26 cellular contexts compared by ENCODE assay signal in the genomic region with DNA sequence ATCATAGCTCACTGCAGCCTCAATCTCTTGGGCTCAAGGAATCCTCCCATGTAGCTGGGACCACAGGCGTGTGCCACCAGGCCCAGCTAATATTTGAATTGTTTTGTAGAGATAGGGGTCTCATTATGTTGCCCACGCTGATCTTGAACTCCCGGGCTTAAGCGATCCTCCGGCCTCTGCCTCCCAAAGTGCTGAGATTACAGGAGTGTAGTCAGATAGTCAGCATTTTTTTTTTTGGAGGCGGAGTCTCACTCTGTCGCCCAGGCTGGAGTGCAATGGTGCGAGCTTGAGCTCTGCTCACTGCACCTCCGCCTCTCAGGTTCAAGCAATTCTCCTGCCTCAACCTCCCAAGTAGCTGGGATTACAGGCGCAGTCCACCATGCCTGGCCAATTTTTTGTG. TPM values are rescaled to one million over a fixed set of nuclear protein-coding genes. Genes with fewer than 3 reads are reported as not detected.
DNase-seq lines count a peak whose midpoint lies in the region; ATAC-seq, FAIRE-seq and TF ChIP-seq lines count a peak whose summit lies in the region.
"Had no signal": no experiment of that assay in that cellular context is flagged by ENCODE, and none has a peak within 500 bp of the region (broad histone marks: within the 10 kb centered on the region; RNA-seq: fewer than 3 reads in every experiment).

No MANE protein-coding gene starts in this region.

- no peaks in the 10 kb centered on the region for H3K27me3 ChIP-seq in small intestine (ENCODE audit: control insufficient read depth in 2 of 2, insufficient read depth in 2 of 2, low read length in 2 of 2)
- H3K27me3 ChIP-seq: esophagus squamous epithelium, hepatocyte, pancreas, right atrium auricular region had no signal

- no peaks in the 10 kb centered on the region for H3K36me3 Mint-ChIP-seq in activated CD8-positive, alpha-beta memory T cell treated with anti-CD3 and anti-CD28 coated beads, Interleukin-2, amount 10 ng/mL, durations not matched to agents 7 days and 5 days
- peaks cover 17% of the 10 kb centered on the region for H3K36me3 Mint-ChIP-seq in brain
- H3K36me3 Mint-ChIP-seq: naive B cell, type B pancreatic cell had no signal

- H3K9me3 Mint-ChIP-seq in activated CD8-positive, alpha-beta memory T cell treated with anti-CD3 and anti-CD28 coated beads, Interleukin-2, amount 10 ng/mL, durations not matched to agents 7 days and 5 days (ENCODE audit: low read depth): no peaks in the 10 kb centered on the region
- H3K9me3 Mint-ChIP-seq in brain: peaks cover 0 to 2% (median 0%) of the 10 kb centered on the region in 5 experiments
- H3K9me3 Mint-ChIP-seq: activated CD4-positive, alpha-beta T cell treated with anti-CD3 and anti-CD28 coated beads, Interleukin-2, amount 10 ng/mL, durations not matched to agents 24 days and 14 days; naive B cell; type B pancreatic cell had no signal

- ATAC-seq in activated CD8-positive, alpha-beta memory T cell treated with anti-CD3 and anti-CD28 coated beads, Interleukin-2, amount 10 ng/mL, durations not matched to agents 7 days and 5 days: no peak
- no peak for ATAC-seq in GM19463 (IDR thresholded peaks at IDR 0.05; ENCODE audit: unreplicated experiment)
- no peak for ATAC-seq in HG03521 (IDR thresholded peaks at IDR 0.05; ENCODE audit: unreplicated experiment)
- ATAC-seq: pancreas, T-helper 17 cell had no signal

- H3K27me3 Mint-ChIP-seq in activated CD8-positive, alpha-beta memory T cell treated with anti-CD3 and anti-CD28 coated beads, Interleukin-2, amount 10 ng/mL, durations not matched to agents 7 days and 5 days: no peaks in the 10 kb centered on the region
- H3K27me3 Mint-ChIP-seq in brain: peaks cover 6% of the 10 kb centered on the region
- H3K27me3 Mint-ChIP-seq: activated CD4-positive, alpha-beta T cell treated with anti-CD3 and anti-CD28 coated beads, Interleukin-2, amount 10 ng/mL, durations not matched to agents 24 days and 14 days; naive B cell; T-helper 17 cell; type B pancreatic cell had no signal

- no peaks in the 10 kb centered on the region for H3K36me3 ChIP-seq in small intestine (ENCODE audit: control insufficient read depth in 2 of 2, insufficient read depth in 2 of 2, low read length in 2 of 2)
- H3K36me3 ChIP-seq: esophagus squamous epithelium, pancreas, right atrium auricular region had no signal

- no peak for FAIRE-seq in small intestine (lab: Jason Lieb, UNC)
- FAIRE-seq: A204.1, frontal cortex, pancreas had no signal

- no peak overlapping the region for H3K27ac Mint-ChIP-seq in activated CD8-positive, alpha-beta memory T cell treated with anti-CD3 and anti-CD28 coated beads, Interleukin-2, amount 10 ng/mL, durations not matched to agents 7 days and 5 days
- H3K27ac Mint-ChIP-seq in brain: no peak overlapping the region

- peak overlapping the region; percentile 15 for H3K4me3 Mint-ChIP-seq in activated CD8-positive, alpha-beta memory T cell treated with anti-CD3 and anti-CD28 coated beads, Interleukin-2, amount 10 ng/mL, durations not matched to agents 7 days and 5 days
- peak overlapping the region in 3 of 5 experiments; percentile 27 to 68 (median 65) for H3K4me3 Mint-ChIP-seq in brain

- 82 to 87% (median 83%) methylated on average over 10 of the region's 10 CpGs for WGBS in small intestine, 3 donors

- DNase-seq in activated CD8-positive, alpha-beta memory T cell treated with anti-CD3 and anti-CD28 coated beads, Interleukin-2, amount 10 ng/mL, durations not matched to agents 7 days and 5 days: no peak
- DNase-seq in activated CD8-positive, alpha-beta memory T cell treated with anti-CD3 and anti-CD28 coated beads, Interleukin-2, amount 50 U/mL, for 4 hours: no peak
- peak; percentile 66 for DNase-seq in NCI-H526 (lab: John Stamatoyannopoulos, UW)
- peak; percentile 17 for DNase-seq in small intestine
- DNase-seq in COR-L47 (lab: John Stamatoyannopoulos, UW): no peak
- DNase-seq: activated CD4-positive, alpha-beta T cell treated with anti-CD3 and anti-CD28 coated beads, Interleukin-2, amount 10 ng/mL, durations not matched to agents 24 days and 14 days; activated gamma-delta T cell treated with Interleukin-2 at 50 U/mL for 16 hours; amygdala; cortex of kidney; DMS53; esophagus squamous epithelium; Kasumi-1; naive B cell; NCI-H1694; NCI-H510A; RPMI8226; T-helper 17 cell had no signal

- H3K4me1 Mint-ChIP-seq in activated CD8-positive, alpha-beta memory T cell treated with anti-CD3 and anti-CD28 coated beads, Interleukin-2, amount 10 ng/mL, durations not matched to agents 7 days and 5 days: peaks cover 17% of the 10 kb centered on the region
- peaks cover 11% of the 10 kb centered on the region for H3K4me1 Mint-ChIP-seq in brain

- no peak overlapping the region for H3K4me3 ChIP-seq in small intestine (ENCODE audit: low read depth in 1 of 2, low read length in 2 of 2)
- H3K4me3 ChIP-seq: esophagus squamous epithelium, hepatocyte, pancreas, right atrium auricular region had no signal

- no peak overlapping the region for H3K27ac ChIP-seq in small intestine (ENCODE audit: low read depth in 1 of 2, low read length in 1 of 2)
- H3K27ac ChIP-seq: esophagus squamous epithelium, hepatocyte, pancreas, right atrium auricular region had no signal

- H3K9me3 ChIP-seq in small intestine (ENCODE audit: control insufficient read depth, low read depth): no peaks in the 10 kb centered on the region
- H3K9me3 ChIP-seq: esophagus squamous epithelium, pancreas, right atrium auricular region had no signal

- peaks cover 0 to 6% of the 10 kb centered on the region in 2 donors for H3K4me1 ChIP-seq in small intestine (ENCODE audit: control insufficient read depth in 2 of 2, insufficient read depth in 1 of 2, low read depth in 1 of 2, low read length in 1 of 2)

- no peak for TF ChIP-seq CTCF in brain (conservative IDR thresholded peaks at IDR 0.05)

- CTCF ChIA-PET in activated CD8-positive, alpha-beta memory T cell treated with anti-CD3 and anti-CD28 coated beads, Interleukin-2, amount 10 ng/mL, durations not matched to agents 7 days and 5 days (lab: Charles Lee): interaction anchor here (1.0 to 2.7 kb wide), 5 partner anchors 9 to 47 kb away, joined by 3 to 10 read pairs (median 5); partner anchors contain the start of gene SEC24A

RNA-seq across cellular contexts. Expression of gene SAR1B, which starts 1.6 kb away (rescaled TPM):
- 10 to 100 TPM; 41.1 to 61.8 TPM for total RNA-seq in activated CD8-positive, alpha-beta memory T cell treated with anti-CD3 and anti-CD28 coated beads, Interleukin-2, amount 10 ng/mL, durations not matched to agents 7 days and 5 days
- polyA plus RNA-seq in brain (ENCODE audit: insufficient read depth, low read depth, low replicate concordance) (15.4 TPM), small intestine (10 to 100 TPM; 45.5 to 70.7 (median 63.5) TPM)

RNA-seq across cellular contexts. Expression of gene SEC24A, which starts 14.4 kb away (rescaled TPM):
- 10 to 100 TPM; 19.8 to 25.2 TPM for total RNA-seq in activated CD8-positive, alpha-beta memory T cell treated with anti-CD3 and anti-CD28 coated beads, Interleukin-2, amount 10 ng/mL, durations not matched to agents 7 days and 5 days
- 4.0 TPM for polyA plus RNA-seq in brain (ENCODE audit: insufficient read depth, low read depth, low replicate concordance)
- 10 to 100 TPM in 2 of 3 donors, 1 to 10 TPM in 1; 9.9 to 23.3 (median 18.6) TPM for polyA plus RNA-seq in small intestine

Comparison
In these comparisons a context has a peak if more than half of its experiments do, and no peak if none do; other contexts are left out.
1. DNase-seq: peak in NCI-H526 (2 of 2) and small intestine (single experiment); none in activated CD8-positive, alpha-beta memory T cell treated with anti-CD3 and anti-CD28 coated beads, Interleukin-2, amount 10 ng/mL, durations not matched to agents 7 days and 5 days (single experiment), activated CD8-positive, alpha-beta memory T cell treated with anti-CD3 and anti-CD28 coated beads, Interleukin-2, amount 50 U/mL, for 4 hours (single experiment) and COR-L47 (single experiment).